Comparison of ENCODE assay signal across 1 cellular context in the genomic region with DNA sequence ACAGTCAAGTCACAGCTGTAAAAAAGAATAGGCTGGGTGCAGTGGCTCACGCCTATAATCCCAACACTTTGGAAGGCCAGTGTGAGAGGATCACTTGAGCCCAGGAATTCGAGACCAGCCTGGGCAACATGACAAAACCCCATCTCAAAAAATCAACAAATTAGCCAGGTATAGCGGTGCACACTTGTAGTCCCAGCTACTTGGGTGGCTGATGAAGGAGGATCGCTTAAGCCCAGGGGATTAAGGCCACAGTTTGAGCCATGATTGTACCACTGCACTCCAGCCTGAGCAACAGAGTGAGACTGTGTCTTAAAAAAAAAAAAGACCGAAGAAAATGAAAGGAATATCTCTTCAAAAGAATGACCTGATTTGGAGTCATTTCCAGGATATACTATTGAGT.
TF ChIP-seq lines count a peak whose summit lies in the region.

No MANE protein-coding gene starts in this region.

TF ChIP-seq in GM12878, 131 proteins besides CTCF, POLR2A, EP300 and RAD21:
- TF ChIP-seq, protein P1, sequence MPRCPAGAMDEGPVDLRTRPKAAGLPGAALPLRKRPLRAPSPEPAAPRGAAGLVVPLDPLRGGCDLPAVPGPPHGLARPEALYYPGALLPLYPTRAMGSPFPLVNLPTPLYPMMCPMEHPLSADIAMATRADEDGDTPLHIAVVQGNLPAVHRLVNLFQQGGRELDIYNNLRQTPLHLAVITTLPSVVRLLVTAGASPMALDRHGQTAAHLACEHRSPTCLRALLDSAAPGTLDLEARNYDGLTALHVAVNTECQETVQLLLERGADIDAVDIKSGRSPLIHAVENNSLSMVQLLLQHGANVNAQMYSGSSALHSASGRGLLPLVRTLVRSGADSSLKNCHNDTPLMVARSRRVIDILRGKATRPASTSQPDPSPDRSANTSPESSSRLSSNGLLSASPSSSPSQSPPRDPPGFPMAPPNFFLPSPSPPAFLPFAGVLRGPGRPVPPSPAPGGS (IDR thresholded peaks at IDR 0.05; ENCODE audit: borderline replicate concordance, insufficient read depth, low read depth, low read length, poor library complexity, severe bottlenecking) = no peak
- TF ChIP-seq CHD4 (IDR thresholded peaks at IDR 0.05) = no peak
- no peak for TF ChIP-seq YBX1 (IDR thresholded peaks at IDR 0.05)
- TF ChIP-seq SIN3A (IDR thresholded peaks at IDR 0.05; ENCODE audit: low read depth, low read length) = no peak
- TF ChIP-seq RCOR1 (conservative IDR thresholded peaks at IDR 0.05; ENCODE audit: low read depth, low read length) = no peak
- TF ChIP-seq, protein P2, sequence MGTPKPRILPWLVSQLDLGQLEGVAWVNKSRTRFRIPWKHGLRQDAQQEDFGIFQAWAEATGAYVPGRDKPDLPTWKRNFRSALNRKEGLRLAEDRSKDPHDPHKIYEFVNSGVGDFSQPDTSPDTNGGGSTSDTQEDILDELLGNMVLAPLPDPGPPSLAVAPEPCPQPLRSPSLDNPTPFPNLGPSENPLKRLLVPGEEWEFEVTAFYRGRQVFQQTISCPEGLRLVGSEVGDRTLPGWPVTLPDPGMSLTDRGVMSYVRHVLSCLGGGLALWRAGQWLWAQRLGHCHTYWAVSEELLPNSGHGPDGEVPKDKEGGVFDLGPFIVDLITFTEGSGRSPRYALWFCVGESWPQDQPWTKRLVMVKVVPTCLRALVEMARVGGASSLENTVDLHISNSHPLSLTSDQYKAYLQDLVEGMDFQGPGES (IDR thresholded peaks at IDR 0.05) = no peak
- TF ChIP-seq NBN (IDR thresholded peaks at IDR 0.05) = no peak
- TF ChIP-seq, protein P3, sequence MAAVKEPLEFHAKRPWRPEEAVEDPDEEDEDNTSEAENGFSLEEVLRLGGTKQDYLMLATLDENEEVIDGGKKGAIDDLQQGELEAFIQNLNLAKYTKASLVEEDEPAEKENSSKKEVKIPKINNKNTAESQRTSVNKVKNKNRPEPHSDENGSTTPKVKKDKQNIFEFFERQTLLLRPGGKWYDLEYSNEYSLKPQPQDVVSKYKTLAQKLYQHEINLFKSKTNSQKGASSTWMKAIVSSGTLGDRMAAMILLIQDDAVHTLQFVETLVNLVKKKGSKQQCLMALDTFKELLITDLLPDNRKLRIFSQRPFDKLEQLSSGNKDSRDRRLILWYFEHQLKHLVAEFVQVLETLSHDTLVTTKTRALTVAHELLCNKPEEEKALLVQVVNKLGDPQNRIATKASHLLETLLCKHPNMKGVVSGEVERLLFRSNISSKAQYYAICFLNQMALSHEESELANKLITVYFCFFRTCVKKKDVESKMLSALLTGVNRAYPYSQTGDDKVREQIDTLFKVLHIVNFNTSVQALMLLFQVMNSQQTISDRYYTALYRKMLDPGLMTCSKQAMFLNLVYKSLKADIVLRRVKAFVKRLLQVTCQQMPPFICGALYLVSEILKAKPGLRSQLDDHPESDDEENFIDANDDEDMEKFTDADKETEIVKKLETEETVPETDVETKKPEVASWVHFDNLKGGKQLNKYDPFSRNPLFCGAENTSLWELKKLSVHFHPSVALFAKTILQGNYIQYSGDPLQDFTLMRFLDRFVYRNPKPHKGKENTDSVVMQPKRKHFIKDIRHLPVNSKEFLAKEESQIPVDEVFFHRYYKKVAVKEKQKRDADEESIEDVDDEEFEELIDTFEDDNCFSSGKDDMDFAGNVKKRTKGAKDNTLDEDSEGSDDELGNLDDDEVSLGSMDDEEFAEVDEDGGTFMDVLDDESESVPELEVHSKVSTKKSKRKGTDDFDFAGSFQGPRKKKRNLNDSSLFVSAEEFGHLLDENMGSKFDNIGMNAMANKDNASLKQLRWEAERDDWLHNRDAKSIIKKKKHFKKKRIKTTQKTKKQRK (IDR thresholded peaks at IDR 0.05; ENCODE audit: low read depth, low read length) = no peak
- no peak for TF ChIP-seq FOXM1 (IDR thresholded peaks at IDR 0.05; ENCODE audit: low read depth, low read length)
- TF ChIP-seq CBFB (IDR thresholded peaks at IDR 0.05; ENCODE audit: low read depth) = no peak
- TF ChIP-seq TAF1 (IDR thresholded peaks at IDR 0.05; ENCODE audit: borderline replicate concordance, low read depth, low read length) = no peak
